Comparison of ENCODE assay signal across 1 cellular context in the genomic region with DNA sequence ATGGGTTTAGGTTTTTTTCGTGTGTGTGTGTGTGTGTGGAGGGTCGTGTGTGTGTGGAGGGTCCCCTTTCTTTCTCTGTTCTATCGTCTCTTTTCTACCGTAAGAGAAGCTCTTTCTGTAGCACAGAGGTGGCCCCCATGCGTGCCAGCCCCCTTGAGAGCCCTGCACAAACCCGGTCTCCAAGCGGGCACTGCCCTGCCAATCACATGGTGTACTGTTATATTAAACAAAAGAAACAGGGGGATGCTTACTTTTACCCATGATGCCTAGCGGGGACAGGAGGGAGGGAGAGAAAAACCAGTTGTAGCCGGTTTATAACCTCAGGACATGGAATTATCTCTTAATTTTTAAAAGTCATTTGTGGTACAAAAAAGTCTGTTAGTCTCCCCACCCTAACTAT.
A peak's percentile ranks its signal among the peaks of the same experiment; 100 is the strongest.
TF ChIP-seq lines count a peak whose summit lies in the region.

No MANE protein-coding gene starts in this region.

TF ChIP-seq in HEK293, 187 proteins besides CTCF, POLR2A, EP300 and RAD21 (continued from another document):
- TF ChIP-seq ZNF776 (tag by site-specific recombination; IDR thresholded peaks at IDR 0.05; ENCODE audit: borderline replicate concordance) = no peak
- no peak for TF ChIP-seq KLF9 (tag by site-specific recombination; IDR thresholded peaks at IDR 0.05; ENCODE audit: low read depth)
- TF ChIP-seq, protein P1, sequence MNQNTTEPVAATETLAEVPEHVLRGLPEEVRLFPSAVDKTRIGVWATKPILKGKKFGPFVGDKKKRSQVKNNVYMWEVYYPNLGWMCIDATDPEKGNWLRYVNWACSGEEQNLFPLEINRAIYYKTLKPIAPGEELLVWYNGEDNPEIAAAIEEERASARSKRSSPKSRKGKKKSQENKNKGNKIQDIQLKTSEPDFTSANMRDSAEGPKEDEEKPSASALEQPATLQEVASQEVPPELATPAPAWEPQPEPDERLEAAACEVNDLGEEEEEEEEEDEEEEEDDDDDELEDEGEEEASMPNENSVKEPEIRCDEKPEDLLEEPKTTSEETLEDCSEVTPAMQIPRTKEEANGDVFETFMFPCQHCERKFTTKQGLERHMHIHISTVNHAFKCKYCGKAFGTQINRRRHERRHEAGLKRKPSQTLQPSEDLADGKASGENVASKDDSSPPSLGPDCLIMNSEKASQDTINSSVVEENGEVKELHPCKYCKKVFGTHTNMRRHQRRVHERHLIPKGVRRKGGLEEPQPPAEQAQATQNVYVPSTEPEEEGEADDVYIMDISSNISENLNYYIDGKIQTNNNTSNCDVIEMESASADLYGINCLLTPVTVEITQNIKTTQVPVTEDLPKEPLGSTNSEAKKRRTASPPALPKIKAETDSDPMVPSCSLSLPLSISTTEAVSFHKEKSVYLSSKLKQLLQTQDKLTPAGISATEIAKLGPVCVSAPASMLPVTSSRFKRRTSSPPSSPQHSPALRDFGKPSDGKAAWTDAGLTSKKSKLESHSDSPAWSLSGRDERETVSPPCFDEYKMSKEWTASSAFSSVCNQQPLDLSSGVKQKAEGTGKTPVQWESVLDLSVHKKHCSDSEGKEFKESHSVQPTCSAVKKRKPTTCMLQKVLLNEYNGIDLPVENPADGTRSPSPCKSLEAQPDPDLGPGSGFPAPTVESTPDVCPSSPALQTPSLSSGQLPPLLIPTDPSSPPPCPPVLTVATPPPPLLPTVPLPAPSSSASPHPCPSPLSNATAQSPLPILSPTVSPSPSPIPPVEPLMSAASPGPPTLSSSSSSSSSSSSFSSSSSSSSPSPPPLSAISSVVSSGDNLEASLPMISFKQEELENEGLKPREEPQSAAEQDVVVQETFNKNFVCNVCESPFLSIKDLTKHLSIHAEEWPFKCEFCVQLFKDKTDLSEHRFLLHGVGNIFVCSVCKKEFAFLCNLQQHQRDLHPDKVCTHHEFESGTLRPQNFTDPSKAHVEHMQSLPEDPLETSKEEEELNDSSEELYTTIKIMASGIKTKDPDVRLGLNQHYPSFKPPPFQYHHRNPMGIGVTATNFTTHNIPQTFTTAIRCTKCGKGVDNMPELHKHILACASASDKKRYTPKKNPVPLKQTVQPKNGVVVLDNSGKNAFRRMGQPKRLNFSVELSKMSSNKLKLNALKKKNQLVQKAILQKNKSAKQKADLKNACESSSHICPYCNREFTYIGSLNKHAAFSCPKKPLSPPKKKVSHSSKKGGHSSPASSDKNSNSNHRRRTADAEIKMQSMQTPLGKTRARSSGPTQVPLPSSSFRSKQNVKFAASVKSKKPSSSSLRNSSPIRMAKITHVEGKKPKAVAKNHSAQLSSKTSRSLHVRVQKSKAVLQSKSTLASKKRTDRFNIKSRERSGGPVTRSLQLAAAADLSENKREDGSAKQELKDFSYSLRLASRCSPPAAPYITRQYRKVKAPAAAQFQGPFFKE (tag by site-specific recombination; IDR thresholded peaks at IDR 0.05; ENCODE audit: borderline replicate concordance) = no peak
- TF ChIP-seq ZNF654 (tag by site-specific recombination; IDR thresholded peaks at IDR 0.05; ENCODE audit: low read depth) = no peak
- TF ChIP-seq FEZF1 (tag by site-specific recombination; IDR thresholded peaks at IDR 0.05) = no peak
- no peak for TF ChIP-seq ZNF114 (tag by site-specific recombination; IDR thresholded peaks at IDR 0.05)
- no peak for TF ChIP-seq ZNF558 (tag by site-specific recombination; IDR thresholded peaks at IDR 0.05)
- peak; percentile 67 for TF ChIP-seq GLIS2 (tag by site-specific recombination; IDR thresholded peaks at IDR 0.05)
- no peak for TF ChIP-seq WT1 (tag by site-specific recombination; IDR thresholded peaks at IDR 0.05)
- no peak for TF ChIP-seq ZNF707 (tag by site-specific recombination; IDR thresholded peaks at IDR 0.05)
- TF ChIP-seq ZBTB1 (tag by site-specific recombination; IDR thresholded peaks at IDR 0.05) = no peak
- TF ChIP-seq OVOL3 (tag by site-specific recombination; IDR thresholded peaks at IDR 0.05) = no peak
- TF ChIP-seq, protein P2, sequence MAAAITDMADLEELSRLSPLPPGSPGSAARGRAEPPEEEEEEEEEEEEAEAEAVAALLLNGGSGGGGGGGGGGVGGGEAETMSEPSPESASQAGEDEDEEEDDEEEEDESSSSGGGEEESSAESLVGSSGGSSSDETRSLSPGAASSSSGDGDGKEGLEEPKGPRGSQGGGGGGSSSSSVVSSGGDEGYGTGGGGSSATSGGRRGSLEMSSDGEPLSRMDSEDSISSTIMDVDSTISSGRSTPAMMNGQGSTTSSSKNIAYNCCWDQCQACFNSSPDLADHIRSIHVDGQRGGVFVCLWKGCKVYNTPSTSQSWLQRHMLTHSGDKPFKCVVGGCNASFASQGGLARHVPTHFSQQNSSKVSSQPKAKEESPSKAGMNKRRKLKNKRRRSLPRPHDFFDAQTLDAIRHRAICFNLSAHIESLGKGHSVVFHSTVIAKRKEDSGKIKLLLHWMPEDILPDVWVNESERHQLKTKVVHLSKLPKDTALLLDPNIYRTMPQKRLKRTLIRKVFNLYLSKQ (tag by site-specific recombination; IDR thresholded peaks at IDR 0.05; ENCODE audit: borderline replicate concordance) = no peak
- TF ChIP-seq ZNF274 (IDR thresholded peaks at IDR 0.05; ENCODE audit: low read length) = no peak
- TF ChIP-seq ZNF274 (tag by site-specific recombination; IDR thresholded peaks at IDR 0.05; ENCODE audit: borderline replicate concordance) = no peak
- TF ChIP-seq ZNF670 (tag by site-specific recombination; IDR thresholded peaks at IDR 0.05; ENCODE audit: low read depth) = no peak
- TF ChIP-seq ZNF423 (tag by site-specific recombination; IDR thresholded peaks at IDR 0.05) = no peak
- TF ChIP-seq, protein P3, sequence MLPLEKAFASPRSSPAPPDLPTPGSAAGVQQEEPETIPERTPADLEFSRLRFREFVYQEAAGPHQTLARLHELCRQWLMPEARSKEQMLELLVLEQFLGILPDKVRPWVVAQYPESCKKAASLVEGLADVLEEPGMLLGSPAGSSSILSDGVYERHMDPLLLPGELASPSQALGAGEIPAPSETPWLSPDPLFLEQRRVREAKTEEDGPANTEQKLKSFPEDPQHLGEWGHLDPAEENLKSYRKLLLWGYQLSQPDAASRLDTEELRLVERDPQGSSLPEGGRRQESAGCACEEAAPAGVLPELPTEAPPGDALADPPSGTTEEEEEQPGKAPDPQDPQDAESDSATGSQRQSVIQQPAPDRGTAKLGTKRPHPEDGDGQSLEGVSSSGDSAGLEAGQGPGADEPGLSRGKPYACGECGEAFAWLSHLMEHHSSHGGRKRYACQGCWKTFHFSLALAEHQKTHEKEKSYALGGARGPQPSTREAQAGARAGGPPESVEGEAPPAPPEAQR (tag by site-specific recombination; IDR thresholded peaks at IDR 0.05) = no peak
- TF ChIP-seq, protein P4, sequence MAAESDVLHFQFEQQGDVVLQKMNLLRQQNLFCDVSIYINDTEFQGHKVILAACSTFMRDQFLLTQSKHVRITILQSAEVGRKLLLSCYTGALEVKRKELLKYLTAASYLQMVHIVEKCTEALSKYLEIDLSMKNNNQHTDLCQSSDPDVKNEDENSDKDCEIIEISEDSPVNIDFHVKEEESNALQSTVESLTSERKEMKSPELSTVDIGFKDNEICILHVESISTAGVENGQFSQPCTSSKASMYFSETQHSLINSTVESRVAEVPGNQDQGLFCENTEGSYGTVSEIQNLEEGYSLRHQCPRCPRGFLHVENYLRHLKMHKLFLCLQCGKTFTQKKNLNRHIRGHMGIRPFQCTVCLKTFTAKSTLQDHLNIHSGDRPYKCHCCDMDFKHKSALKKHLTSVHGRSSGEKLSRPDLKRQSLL (tag by site-specific recombination; IDR thresholded peaks at IDR 0.05) = no peak
- TF ChIP-seq, protein P5, sequence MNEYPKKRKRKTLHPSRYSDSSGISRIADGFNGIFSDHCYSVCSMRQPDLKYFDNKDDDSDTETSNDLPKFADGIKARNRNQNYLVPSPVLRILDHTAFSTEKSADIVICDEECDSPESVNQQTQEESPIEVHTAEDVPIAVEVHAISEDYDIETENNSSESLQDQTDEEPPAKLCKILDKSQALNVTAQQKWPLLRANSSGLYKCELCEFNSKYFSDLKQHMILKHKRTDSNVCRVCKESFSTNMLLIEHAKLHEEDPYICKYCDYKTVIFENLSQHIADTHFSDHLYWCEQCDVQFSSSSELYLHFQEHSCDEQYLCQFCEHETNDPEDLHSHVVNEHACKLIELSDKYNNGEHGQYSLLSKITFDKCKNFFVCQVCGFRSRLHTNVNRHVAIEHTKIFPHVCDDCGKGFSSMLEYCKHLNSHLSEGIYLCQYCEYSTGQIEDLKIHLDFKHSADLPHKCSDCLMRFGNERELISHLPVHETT (tag by site-specific recombination; IDR thresholded peaks at IDR 0.05) = no peak
- TF ChIP-seq ZNF664 (tag by site-specific recombination; IDR thresholded peaks at IDR 0.05) = no peak
- TF ChIP-seq, protein P6, sequence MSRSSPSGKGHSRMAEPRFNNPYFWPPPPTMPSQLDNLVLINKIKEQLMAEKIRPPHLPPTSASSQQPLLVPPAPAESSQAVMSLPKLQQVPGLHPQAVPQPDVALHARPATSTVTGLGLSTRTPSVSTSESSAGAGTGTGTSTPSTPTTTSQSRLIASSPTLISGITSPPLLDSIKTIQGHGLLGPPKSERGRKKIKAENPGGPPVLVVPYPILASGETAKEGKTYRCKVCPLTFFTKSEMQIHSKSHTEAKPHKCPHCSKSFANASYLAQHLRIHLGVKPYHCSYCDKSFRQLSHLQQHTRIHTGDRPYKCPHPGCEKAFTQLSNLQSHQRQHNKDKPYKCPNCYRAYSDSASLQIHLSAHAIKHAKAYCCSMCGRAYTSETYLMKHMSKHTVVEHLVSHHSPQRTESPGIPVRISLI (tag by site-specific recombination; IDR thresholded peaks at IDR 0.05) = no peak
- peak; percentile 70; the same call in 1 of the 2 replicates for TF ChIP-seq ZNF76 (tag by site-specific recombination; IDR thresholded peaks at IDR 0.05; ENCODE audit: borderline replicate concordance, low read depth)
- no peak for TF ChIP-seq ZNF571 (tag by site-specific recombination; IDR thresholded peaks at IDR 0.05)
- TF ChIP-seq, protein P7, sequence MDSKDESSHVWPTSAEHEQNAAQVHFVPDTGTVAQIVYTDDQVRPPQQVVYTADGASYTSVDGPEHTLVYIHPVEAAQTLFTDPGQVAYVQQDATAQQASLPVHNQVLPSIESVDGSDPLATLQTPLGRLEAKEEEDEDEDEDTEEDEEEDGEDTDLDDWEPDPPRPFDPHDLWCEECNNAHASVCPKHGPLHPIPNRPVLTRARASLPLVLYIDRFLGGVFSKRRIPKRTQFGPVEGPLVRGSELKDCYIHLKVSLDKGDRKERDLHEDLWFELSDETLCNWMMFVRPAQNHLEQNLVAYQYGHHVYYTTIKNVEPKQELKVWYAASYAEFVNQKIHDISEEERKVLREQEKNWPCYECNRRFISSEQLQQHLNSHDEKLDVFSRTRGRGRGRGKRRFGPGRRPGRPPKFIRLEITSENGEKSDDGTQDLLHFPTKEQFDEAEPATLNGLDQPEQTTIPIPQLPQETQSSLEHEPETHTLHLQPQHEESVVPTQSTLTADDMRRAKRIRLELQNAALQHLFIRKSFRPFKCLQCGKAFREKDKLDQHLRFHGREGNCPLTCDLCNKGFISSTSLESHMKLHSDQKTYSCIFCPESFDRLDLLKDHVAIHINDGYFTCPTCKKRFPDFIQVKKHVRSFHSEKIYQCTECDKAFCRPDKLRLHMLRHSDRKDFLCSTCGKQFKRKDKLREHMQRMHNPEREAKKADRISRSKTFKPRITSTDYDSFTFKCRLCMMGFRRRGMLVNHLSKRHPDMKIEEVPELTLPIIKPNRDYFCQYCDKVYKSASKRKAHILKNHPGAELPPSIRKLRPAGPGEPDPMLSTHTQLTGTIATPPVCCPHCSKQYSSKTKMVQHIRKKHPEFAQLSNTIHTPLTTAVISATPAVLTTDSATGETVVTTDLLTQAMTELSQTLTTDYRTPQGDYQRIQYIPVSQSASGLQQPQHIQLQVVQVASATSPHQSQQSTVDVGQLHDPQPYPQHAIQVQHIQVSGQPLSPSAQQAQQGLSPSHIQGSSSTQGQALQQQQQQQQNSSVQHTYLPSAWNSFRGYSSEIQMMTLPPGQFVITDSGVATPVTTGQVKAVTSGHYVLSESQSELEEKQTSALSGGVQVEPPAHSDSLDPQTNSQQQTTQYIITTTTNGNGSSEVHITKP (tag by site-specific recombination; IDR thresholded peaks at IDR 0.05) = peak; percentile 41
